Comparison of ENCODE assay signal across 9 cellular contexts in the genomic region with DNA sequence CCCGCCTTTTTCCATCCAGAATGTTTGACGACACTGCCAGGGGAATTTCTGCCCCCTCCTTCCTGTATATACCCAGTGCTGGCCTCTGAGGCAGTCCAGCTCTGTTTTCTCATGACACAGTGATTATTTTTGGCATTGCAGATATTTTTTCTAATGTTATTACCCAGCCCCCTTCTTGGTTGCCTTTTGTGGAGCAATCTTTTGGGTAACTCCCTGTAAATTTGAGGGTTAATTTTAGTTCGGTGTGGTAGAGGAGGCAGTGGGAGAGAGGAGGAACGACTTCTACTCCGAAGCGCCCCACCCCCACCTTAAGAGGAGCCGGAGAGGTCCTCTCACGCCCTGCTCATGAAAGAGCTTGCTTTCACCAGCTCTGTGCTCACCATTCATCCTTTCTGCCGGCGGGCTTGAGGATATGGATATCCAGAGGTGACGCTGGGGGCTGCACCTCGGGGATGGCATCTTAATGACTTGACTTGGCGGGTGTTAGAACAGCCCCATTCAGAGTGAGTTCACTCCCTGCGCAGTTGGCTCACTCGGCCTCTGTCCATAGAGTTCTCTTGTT. TPM values are rescaled to one million over a fixed set of nuclear protein-coding genes. Genes with fewer than 3 reads are reported as not detected.
DNase-seq lines count a peak whose midpoint lies in the region; ATAC-seq and TF ChIP-seq lines count a peak whose summit lies in the region.
"Had no signal": no experiment of that assay in that cellular context is flagged by ENCODE, and none has a peak within 500 bp of the region (broad histone marks: within the 10 kb centered on the region; RNA-seq: fewer than 3 reads in every experiment).

No MANE protein-coding gene starts in this region.

- peaks cover 11 to 34% (median 18%) of the 10 kb centered on the region in 4 donors for H3K4me1 Mint-ChIP-seq in naive thymus-derived CD8-positive, alpha-beta T cell

- no peaks in the 10 kb centered on the region for H3K36me3 Mint-ChIP-seq in naive thymus-derived CD8-positive, alpha-beta T cell

- POLR2A ChIA-PET in naive thymus-derived CD8-positive, alpha-beta T cell (lab: Charles Lee), result interaction anchor here (1.4 kb wide), 1 partner anchor 16 kb away, joined by 3 read pairs; no protein-coding TSS in a partner anchor

- H3K4me1 ChIP-seq in ascending aorta (peaks cover 18 to 82% of the 10 kb centered on the region in 2 donors), right cardiac atrium (ENCODE audit: control insufficient read depth, insufficient read depth, low read length) (peaks cover 62% of the 10 kb centered on the region)

- ATAC-seq in right cardiac atrium (peak; percentile 36 to 42), GM18861 (IDR thresholded peaks at IDR 0.05; ENCODE audit: unreplicated experiment) (no peak)
- no peak for ATAC-seq in naive thymus-derived CD8-positive, alpha-beta T cell

- H3K9me3 Mint-ChIP-seq in naive thymus-derived CD8-positive, alpha-beta T cell, result no peaks in the 10 kb centered on the region

- peak overlapping the region in 1 of 10 donors; percentile 43 for H3K27ac Mint-ChIP-seq in naive thymus-derived CD8-positive, alpha-beta T cell

- no peaks in the 10 kb centered on the region for H3K9me3 ChIP-seq in ascending aorta
- H3K9me3 ChIP-seq in right cardiac atrium (ENCODE audit: control insufficient read depth, low read length), result no peaks in the 10 kb centered on the region

- no peak overlapping the region for H3K4me3 Mint-ChIP-seq in naive thymus-derived CD8-positive, alpha-beta T cell

- intact Hi-C loops in ascending aorta (cut with DNase I), result loop anchor here (5.0 kb wide), 1 partner anchor 42 kb away; no protein-coding TSS in a partner anchor
- intact Hi-C loops in right cardiac atrium (cut with DNase I), result loop anchor here in 1 of 4 donors (5.0 kb wide), 1 partner anchor 38 kb away; a partner anchor contains a TSS

- peak overlapping the region; percentile 42 to 55 for H3K4me3 ChIP-seq in ascending aorta
- peak overlapping the region; percentile 1 for H3K4me3 ChIP-seq in right cardiac atrium (ENCODE audit: low read length)
- H3K4me3 ChIP-seq: GM12878 had no signal

- peak; percentile 68 for DNase-seq in ELF-1 (ENCODE audit: low read depth, low spot score)
- DNase-seq in ascending aorta (ENCODE audit: low spot score in 2 of 2), result peak in 1 of 2 donors; percentile 83
- DNase-seq in right cardiac atrium, result peak; percentile 44 to 79 (median 73)
- DNase-seq in retina, result peak; percentile 68
- DNase-seq in activated CD8-positive, alpha-beta memory T cell treated with anti-CD3 and anti-CD28 coated beads, Interleukin-2, amount 50 U/mL, for 48 hours, result no peak
- DNase-seq in naive thymus-derived CD8-positive, alpha-beta T cell, result no peak
- no peak for DNase-seq in cerebellum (ENCODE audit: low spot score)

- H3K36me3 ChIP-seq in ascending aorta, result no peaks in the 10 kb centered on the region

- 12% methylated on average over 15 of the region's 15 CpGs for WGBS in right cardiac atrium

- H3K27me3 ChIP-seq in ascending aorta, result no peaks in the 10 kb centered on the region
- no peaks in the 10 kb centered on the region for H3K27me3 ChIP-seq in right cardiac atrium (ENCODE audit: control insufficient read depth, insufficient read depth)

- H3K27me3 Mint-ChIP-seq in naive thymus-derived CD8-positive, alpha-beta T cell, result peaks cover 0 to 33% (median 14%) of the 10 kb centered on the region in 5 donors

- peak in 1 of 3 experiments; percentile 4 for TF ChIP-seq CTCF in ascending aorta (IDR thresholded peaks at IDR 0.05)

- peak overlapping the region; percentile 86 to 92 for H3K27ac ChIP-seq in ascending aorta
- peak overlapping the region; percentile 82 for H3K27ac ChIP-seq in right cardiac atrium (ENCODE audit: low read length)

RNA-seq across cellular contexts. Expression of a gene that starts 38.3 kb away (rescaled TPM):
- 1,738 TPM for total RNA-seq in ascending aorta
- total RNA-seq in right cardiac atrium, result 100 to 1,000 TPM; 210 to 340 (median 268) TPM
- polyA plus RNA-seq in right cardiac atrium, result 149 TPM
- total RNA-seq in naive thymus-derived CD8-positive, alpha-beta T cell, result 1 to 10 TPM; 1.1 to 1.2 TPM
- 1 to 10 TPM in 1 of 3 donors, under 1 TPM in 2; 0.16 to 1.7 (median 0.23) TPM for polyA plus RNA-seq in naive thymus-derived CD8-positive, alpha-beta T cell
- total RNA-seq in cerebellum, result 13.0 TPM

Comparison
In these comparisons a context has a peak if more than half of its experiments do, and no peak if none do; other contexts are left out.
1. DNase-seq: peak in ELF-1 (single experiment), right cardiac atrium (3 of 3) and retina (single experiment); none in activated CD8-positive, alpha-beta memory T cell treated with anti-CD3 and anti-CD28 coated beads, Interleukin-2, amount 50 U/mL, for 48 hours (single experiment), naive thymus-derived CD8-positive, alpha-beta T cell (0 of 10) and cerebellum (single experiment).
2. ATAC-seq: peak in right cardiac atrium (2 of 2); none in GM18861 (single experiment) and naive thymus-derived CD8-positive, alpha-beta T cell (0 of 2).
3. RNA of a gene that starts 38.3 kb away (total RNA-seq): 1,738 TPM in ascending aorta (single experiment) and 210 to 340 TPM in right cardiac atrium; 13.0 TPM in cerebellum (single experiment) and 1.1 to 1.2 TPM in naive thymus-derived CD8-positive, alpha-beta T cell; every median in the first group is over 10 times any median in the second.